18 cellular contexts compared by ENCODE assay signal in genomic region chr6:129115491-129115890, GRCh38.
"Had no signal": no experiment of that assay in that cellular context is flagged by ENCODE, and none has a peak within 500 bp of the region (broad histone marks: within the 10 kb centered on the region; RNA-seq: fewer than 3 reads in every experiment).

No MANE protein-coding gene starts in this region.

- H3K27ac ChIP-seq: body of pancreas, parathyroid adenoma, WERI-Rb-1 had no signal

- H3K4me1 ChIP-seq: body of pancreas, parathyroid adenoma had no signal

- H3K4me3 ChIP-seq: body of pancreas, lung had no signal

- H3K27me3 ChIP-seq: body of pancreas had no signal

- DNase-seq: activated CD4-positive, alpha-beta memory T cell treated with anti-CD3 and anti-CD28 coated beads for 36 hours; activated CD8-positive, alpha-beta memory T cell treated with anti-CD3 and anti-CD28 coated beads, Interleukin-2, amount 10 ng/mL, durations not matched to agents 7 days and 5 days; activated gamma-delta T cell; activated T-cell treated with anti-CD3 and anti-CD28 coated beads, Interleukin-2, amount 50 U/mL, for 4 hours; amygdala; body of pancreas; effector memory CD4-positive, alpha-beta T cell; foreskin fibroblast; glutamatergic neuron; kidney glomerular epithelial cell; naive thymus-derived CD8-positive, alpha-beta T cell; stimulated activated CD4-positive, alpha-beta T cell treated with anti-CD3 and anti-CD28 coated beads, Interleukin-4, amount 100 ng/mL, for 24 hours; stimulated activated naive CD4-positive, alpha-beta T cell; WERI-Rb-1 had no signal

- H3K36me3 ChIP-seq: WERI-Rb-1 had no signal

- H3K9me3 ChIP-seq: body of pancreas had no signal

- H3K9ac ChIP-seq: parathyroid adenoma had no signal

- ATAC-seq: activated CD8-positive, alpha-beta memory T cell treated with anti-CD3 and anti-CD28 coated beads, Interleukin-2, amount 10 ng/mL, durations not matched to agents 7 days and 5 days; activated naive CD4-positive, alpha-beta T cell treated with anti-CD3 and anti-CD28 coated beads, Interleukin-2, amount 50 U/mL, for 72 hours; activated T-cell treated with anti-CD3 and anti-CD28 coated beads, Interleukin-2, amount 50 U/mL, for 4 hours; body of pancreas; naive thymus-derived CD8-positive, alpha-beta T cell; SK-N-SH treated with all-trans-retinoic acid at 6 μM for 48 hours had no signal
